Comparison of ENCODE assay signal across 14 cellular contexts in genomic region chr14:97336816-97337215, GRCh38.
"Had no signal": no experiment of that assay in that cellular context is flagged by ENCODE, and none has a peak within 500 bp of the region (broad histone marks: within the 10 kb centered on the region; RNA-seq: fewer than 3 reads in every experiment).

No MANE protein-coding gene starts in this region.

- H3K4me1 ChIP-seq: gastroesophageal sphincter, pancreas, prostate gland, right lobe of liver, thyroid gland had no signal

- ATAC-seq: esophagus mucosa, gastroesophageal sphincter, mucosa of descending colon, pancreas, right lobe of liver had no signal

- H3K9me3 ChIP-seq: gastroesophageal sphincter, mucosa of descending colon, pancreas, prostate gland, right lobe of liver, thyroid gland had no signal

- H3K27me3 ChIP-seq: gastroesophageal sphincter, pancreas, right lobe of liver, thyroid gland had no signal

- DNase-seq: central memory CD4-positive, alpha-beta T cell; cortex of kidney; effector memory CD4-positive, alpha-beta T cell; mucosa of descending colon; natural killer cell; occipital lobe; pancreas; right lobe of liver; stimulated activated CD4-positive, alpha-beta T cell treated with anti-CD3 and anti-CD28 coated beads, Interleukin-4, amount 100 ng/mL, for 1 hour; stimulated activated CD8-positive, alpha-beta memory T cell treated with anti-CD3 and anti-CD28 coated beads, Interleukin-4, amount 100 ng/mL, for 48 hours; thyroid gland had no signal

- H3K36me3 ChIP-seq: gastroesophageal sphincter, pancreas, prostate gland, right lobe of liver, thyroid gland had no signal

- H3K4me3 ChIP-seq: gastroesophageal sphincter, mucosa of descending colon, pancreas, prostate gland, right lobe of liver, thyroid gland had no signal

- H3K27ac ChIP-seq: gastroesophageal sphincter, pancreas, prostate gland, right lobe of liver, thyroid gland had no signal
